Comparison of ENCODE assay signal across 24 cellular contexts in genomic region chr9:36759976-36760375, GRCh38.
DNase-seq lines count a peak whose midpoint lies in the region; ATAC-seq lines count a peak whose summit lies in the region.
"Had no signal": no experiment of that assay in that cellular context is flagged by ENCODE, and none has a peak within 500 bp of the region (broad histone marks: within the 10 kb centered on the region; RNA-seq: fewer than 3 reads in every experiment).

No MANE protein-coding gene starts in this region.

- peak overlapping the region; percentile 64 for H3K27ac Mint-ChIP-seq in activated naive CD4-positive, alpha-beta T cell treated with anti-CD3 and anti-CD28 coated beads, Interleukin-2, amount 50 U/mL, for 24 hours
- no peak overlapping the region for H3K27ac Mint-ChIP-seq in activated naive CD4-positive, alpha-beta T cell treated with anti-CD3 and anti-CD28 coated beads, Interleukin-2, amount 50 U/mL, for 72 hours
- H3K27ac Mint-ChIP-seq: B cell; CD14-positive monocyte; CD4-positive, alpha-beta T cell; CD4-positive, CD25-positive, alpha-beta regulatory T cell; CD8-positive, alpha-beta memory T cell; CD8-positive, alpha-beta T cell had no signal

- H3K9me3 Mint-ChIP-seq in activated naive CD4-positive, alpha-beta T cell treated with anti-CD3 and anti-CD28 coated beads, Interleukin-2, amount 50 U/mL, for 24 hours = no peaks in the 10 kb centered on the region
- H3K9me3 Mint-ChIP-seq in activated naive CD4-positive, alpha-beta T cell treated with anti-CD3 and anti-CD28 coated beads, Interleukin-2, amount 50 U/mL, for 72 hours = no peaks in the 10 kb centered on the region
- H3K9me3 Mint-ChIP-seq: CD4-positive, alpha-beta T cell; CD8-positive, alpha-beta memory T cell; CD8-positive, alpha-beta T cell had no signal

- ATAC-seq in activated naive CD4-positive, alpha-beta T cell treated with anti-CD3 and anti-CD28 coated beads, Interleukin-2, amount 50 U/mL, for 72 hours = no peak
- ATAC-seq: A549; CD8-positive, alpha-beta T cell had no signal

- no peak for DNase-seq in activated naive CD4-positive, alpha-beta T cell treated with anti-CD3 and anti-CD28 coated beads, Interleukin-2, amount 50 U/mL, for 72 hours (ENCODE audit: low spot score in 2 of 2)
- DNase-seq: 8988T; ACHN; AML-193; BE2C; C1 segment of cervical spinal cord; Caco-2; Calu3; CD4-positive, alpha-beta memory T cell; CD4-positive, alpha-beta T cell; CD4-positive, CD25-positive, alpha-beta regulatory T cell; CD8-positive, alpha-beta memory T cell; CD8-positive, alpha-beta T cell; COR-L47; DMS 273 treated with DMSO at 0.1 percent for 48 hours; DMS153; DMS53; DMS79; DND-41; EL had no signal

- H3K36me3 Mint-ChIP-seq in activated naive CD4-positive, alpha-beta T cell treated with anti-CD3 and anti-CD28 coated beads, Interleukin-2, amount 50 U/mL, for 24 hours = no peaks in the 10 kb centered on the region
- H3K36me3 Mint-ChIP-seq in activated naive CD4-positive, alpha-beta T cell treated with anti-CD3 and anti-CD28 coated beads, Interleukin-2, amount 50 U/mL, for 72 hours = no peaks in the 10 kb centered on the region
- H3K36me3 Mint-ChIP-seq: CD14-positive monocyte; CD4-positive, alpha-beta memory T cell; CD4-positive, CD25-positive, alpha-beta regulatory T cell; CD8-positive, alpha-beta memory T cell; CD8-positive, alpha-beta T cell had no signal

- H3K27me3 Mint-ChIP-seq in activated naive CD4-positive, alpha-beta T cell treated with anti-CD3 and anti-CD28 coated beads, Interleukin-2, amount 50 U/mL, for 24 hours = peaks cover 16% of the 10 kb centered on the region

- no peak overlapping the region for H3K4me3 Mint-ChIP-seq in activated naive CD4-positive, alpha-beta T cell treated with anti-CD3 and anti-CD28 coated beads, Interleukin-2, amount 50 U/mL, for 24 hours
- H3K4me3 Mint-ChIP-seq: B cell; CD14-positive monocyte; CD4-positive, alpha-beta memory T cell; CD4-positive, alpha-beta T cell; CD8-positive, alpha-beta memory T cell; CD8-positive, alpha-beta T cell had no signal

- H3K4me1 Mint-ChIP-seq in activated naive CD4-positive, alpha-beta T cell treated with anti-CD3 and anti-CD28 coated beads, Interleukin-2, amount 50 U/mL, for 24 hours = no peaks in the 10 kb centered on the region
- H3K4me1 Mint-ChIP-seq: B cell; CD14-positive monocyte; CD4-positive, alpha-beta memory T cell; CD4-positive, CD25-positive, alpha-beta regulatory T cell; CD8-positive, alpha-beta memory T cell had no signal
